In genomic region chr16:14353340-14353739, GRCh38 we compare ENCODE assay signal across 13 cellular contexts.
"Had no signal": no experiment of that assay in that cellular context is flagged by ENCODE, and none has a peak within 500 bp of the region (broad histone marks: within the 10 kb centered on the region; RNA-seq: fewer than 3 reads in every experiment).

No MANE protein-coding gene starts in this region.

- H3K27me3 ChIP-seq: body of pancreas, upper lobe of right lung had no signal

- H3K36me3 ChIP-seq: thoracic aorta, upper lobe of right lung had no signal

- H3K27ac ChIP-seq: body of pancreas, epithelial cell of prostate, thoracic aorta, upper lobe of right lung had no signal

- DNase-seq: activated CD4-positive, alpha-beta memory T cell treated with anti-CD3 and anti-CD28 coated beads for 36 hours; activated CD4-positive, alpha-beta T cell treated with anti-CD3 and anti-CD28 coated beads for 4 hours; activated naive CD4-positive, alpha-beta T cell; body of pancreas; foreskin fibroblast; hippocampal formation; midbrain; occipital lobe; stimulated activated naive B cell treated with anti-CD40 and anti-IgM and Interleukin-4, amounts not matched to agents 10 μg/mL and 1 μg/mL and 100 μg/mL, for 72 hours; upper lobe of right lung had no signal

- ATAC-seq: activated T-helper 17 cell treated with anti-CD3 and anti-CD28 coated beads, Interleukin-2, amount 50 U/mL, for 72 hours; body of pancreas; stimulated activated naive B cell treated with anti-CD40 and anti-IgM and Interleukin-4, amounts not matched to agents 10 μg/mL and 1 μg/mL and 100 μg/mL, for 72 hours; upper lobe of right lung had no signal

- H3K4me1 ChIP-seq: body of pancreas had no signal

- H3K27ac Mint-ChIP-seq: activated CD4-positive, alpha-beta memory T cell treated with anti-CD3 and anti-CD28 coated beads for 36 hours; activated T-helper 17 cell treated with anti-CD3 and anti-CD28 coated beads, Interleukin-2, amount 50 U/mL, for 72 hours; stimulated activated naive B cell treated with anti-CD40 and anti-IgM and Interleukin-4, amounts not matched to agents 10 μg/mL and 1 μg/mL and 100 μg/mL, for 72 hours had no signal

- H3K4me3 ChIP-seq: body of pancreas, thoracic aorta, upper lobe of right lung had no signal

- H3K9me3 ChIP-seq: body of pancreas, thoracic aorta, upper lobe of right lung had no signal

- H3K9me3 Mint-ChIP-seq: activated CD4-positive, alpha-beta memory T cell treated with anti-CD3 and anti-CD28 coated beads for 36 hours; activated T-helper 17 cell treated with anti-CD3 and anti-CD28 coated beads, Interleukin-2, amount 50 U/mL, for 72 hours; stimulated activated naive B cell treated with anti-CD40 and anti-IgM and Interleukin-4, amounts not matched to agents 10 μg/mL and 1 μg/mL and 100 μg/mL, for 72 hours had no signal

- H3K4me3 Mint-ChIP-seq: activated CD4-positive, alpha-beta memory T cell treated with anti-CD3 and anti-CD28 coated beads for 36 hours; activated T-helper 17 cell treated with anti-CD3 and anti-CD28 coated beads, Interleukin-2, amount 50 U/mL, for 72 hours; stimulated activated naive B cell treated with anti-CD40 and anti-IgM and Interleukin-4, amounts not matched to agents 10 μg/mL and 1 μg/mL and 100 μg/mL, for 72 hours had no signal

- H3K36me3 Mint-ChIP-seq: activated CD4-positive, alpha-beta memory T cell treated with anti-CD3 and anti-CD28 coated beads for 36 hours; stimulated activated naive B cell treated with anti-CD40 and anti-IgM and Interleukin-4, amounts not matched to agents 10 μg/mL and 1 μg/mL and 100 μg/mL, for 72 hours had no signal
